ENCODE assay signal across 8 cellular contexts in the genomic region with DNA sequence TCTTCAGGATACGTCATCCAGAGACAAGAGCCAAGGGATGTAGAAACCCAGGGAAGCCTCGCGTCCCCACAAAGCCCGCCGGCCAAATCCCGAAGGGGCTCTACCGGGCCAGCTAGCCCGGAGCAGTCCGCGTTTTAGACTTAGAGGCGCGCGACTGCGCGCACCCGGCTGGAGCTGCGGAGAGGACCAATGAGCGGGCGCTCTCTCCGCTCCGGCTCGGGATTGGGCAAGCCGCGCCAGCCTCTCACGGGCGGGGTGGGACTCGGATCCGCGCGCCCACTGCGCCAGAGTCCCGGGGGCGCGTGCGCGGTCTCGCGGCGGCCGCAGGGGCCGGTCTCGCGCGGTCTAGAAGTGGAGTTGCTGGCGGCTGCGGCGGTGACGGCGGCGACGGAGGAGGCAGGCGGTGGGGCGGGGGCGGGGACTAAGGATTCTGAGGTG. TPM values are rescaled to one million over a fixed set of nuclear protein-coding genes. Genes with fewer than 3 reads are reported as not detected.
A peak's percentile ranks its signal among the peaks of the same experiment; 100 is the strongest.
DNase-seq lines count a peak whose midpoint lies in the region; ATAC-seq, FAIRE-seq and TF ChIP-seq lines count a peak whose summit lies in the region.

No MANE protein-coding gene starts in this region.

- H3K27ac ChIP-seq in pancreas (peak overlapping the region; percentile 92 to 98 (median 97)), tibial artery (peak overlapping the region; percentile 98 to 99)

- intact Hi-C loops in Right ventricle myocardium superior (cut with DNase I) (no loop called here), pancreas (cut with DNase I) (no loop called here), tibial artery (cut with DNase I; ENCODE audit: low total_unique reads) (loop anchor here (10.0 kb wide), 1 partner anchor 736 kb away; a partner anchor contains a TSS)

- POLR2A ChIA-PET in activated naive CD8-positive, alpha-beta T cell treated with anti-CD3 and anti-CD28 coated beads, Interleukin-2, amount 10 ng/mL, durations not matched to agents 7 days and 5 days (lab: Charles Lee): interaction anchor here (0.7 kb wide), 1 partner anchor 1853 kb away, joined by 3 read pairs; no protein-coding TSS in a partner anchor

- peak overlapping the region; percentile 90 for H3K4me3 Mint-ChIP-seq in activated naive CD8-positive, alpha-beta T cell treated with anti-CD3 and anti-CD28 coated beads, Interleukin-2, amount 10 ng/mL, durations not matched to agents 7 days and 5 days

- peaks cover 29% of the 10 kb centered on the region for H3K27me3 Mint-ChIP-seq in activated naive CD8-positive, alpha-beta T cell treated with anti-CD3 and anti-CD28 coated beads, Interleukin-2, amount 10 ng/mL, durations not matched to agents 7 days and 5 days

- H3K36me3 Mint-ChIP-seq in activated naive CD8-positive, alpha-beta T cell treated with anti-CD3 and anti-CD28 coated beads, Interleukin-2, amount 10 ng/mL, durations not matched to agents 7 days and 5 days: peaks cover 2% of the 10 kb centered on the region

- DNase-seq in GM10266 (ENCODE audit: extremely low spot score) (peak; percentile 95), NCI-H1092 (lab: John Stamatoyannopoulos, UW) (peak; percentile 98), SKM-1 (lab: John Stamatoyannopoulos, UW; ENCODE audit: unreplicated experiment) (peak; percentile 54), Right ventricle myocardium superior (peak; percentile 98), pancreas (peak; percentile 95 to 98 (median 96)), tibial artery (peak; percentile 96 to 98)
- peak; percentile 96 for DNase-seq in activated naive CD8-positive, alpha-beta T cell treated with anti-CD3 and anti-CD28 coated beads, Interleukin-2, amount 10 ng/mL, durations not matched to agents 7 days and 5 days

- H3K36me3 ChIP-seq in pancreas (no peaks in the 10 kb centered on the region), tibial artery (no peaks in the 10 kb centered on the region)

- TF ChIP-seq CTCF in GM10266 (IDR thresholded peaks at IDR 0.05; ENCODE audit: control insufficient read depth, insufficient read depth, low read depth, missing control alignments) (no peak), pancreas (IDR thresholded peaks at IDR 0.05) (no peak), tibial artery (IDR thresholded peaks at IDR 0.05) (no peak)

- no peak for FAIRE-seq in pancreas (lab: Jason Lieb, UNC)

- peaks cover 5 to 7% (median 7%) of the 10 kb centered on the region in 3 donors for H3K4me1 ChIP-seq in pancreas
- H3K4me1 ChIP-seq in tibial artery: peaks cover 0 to 42% (median 8%) of the 10 kb centered on the region in 4 donors

- H3K4me1 Mint-ChIP-seq in activated naive CD8-positive, alpha-beta T cell treated with anti-CD3 and anti-CD28 coated beads, Interleukin-2, amount 10 ng/mL, durations not matched to agents 7 days and 5 days: peaks cover 14% of the 10 kb centered on the region

- WGBS in pancreas, 2 donors: 0% methylated on average over 53 to 54 of the region's 54 CpGs

- peak overlapping the region; percentile 83 for H3K27ac Mint-ChIP-seq in activated naive CD8-positive, alpha-beta T cell treated with anti-CD3 and anti-CD28 coated beads, Interleukin-2, amount 10 ng/mL, durations not matched to agents 7 days and 5 days

- H3K9me3 Mint-ChIP-seq in activated naive CD8-positive, alpha-beta T cell treated with anti-CD3 and anti-CD28 coated beads, Interleukin-2, amount 10 ng/mL, durations not matched to agents 7 days and 5 days: no peaks in the 10 kb centered on the region

- H3K9me3 ChIP-seq in pancreas (no peaks in the 10 kb centered on the region), tibial artery (no peaks in the 10 kb centered on the region)

- ATAC-seq in HG02610 (IDR thresholded peaks at IDR 0.05; ENCODE audit: unreplicated experiment): peak; percentile 93
- peak; percentile 96 for ATAC-seq in activated naive CD8-positive, alpha-beta T cell treated with anti-CD3 and anti-CD28 coated beads, Interleukin-2, amount 10 ng/mL, durations not matched to agents 7 days and 5 days (ENCODE audit: low read depth)
- peak; percentile 97 for ATAC-seq in Right ventricle myocardium superior (ENCODE audit: poor library complexity)
- peak; percentile 93 to 97 (median 94) for ATAC-seq in pancreas

- H3K27me3 ChIP-seq in pancreas (no peaks in the 10 kb centered on the region), tibial artery (no peaks in the 10 kb centered on the region)

- H3K4me3 ChIP-seq in pancreas: peak overlapping the region; percentile 55 to 86 (median 76)
- peak overlapping the region; percentile 90 to 92 for H3K4me3 ChIP-seq in tibial artery

RNA-seq across cellular contexts. Expression of a gene that starts 0.2 kb away (rescaled TPM):
- 10 to 100 TPM in 1 of 2 experiments, 1 to 10 TPM in 1; 9.5 to 10.2 TPM for total RNA-seq in activated naive CD8-positive, alpha-beta T cell treated with anti-CD3 and anti-CD28 coated beads, Interleukin-2, amount 10 ng/mL, durations not matched to agents 7 days and 5 days
- 14.3 TPM for total RNA-seq in Right ventricle myocardium superior
- 10 to 100 TPM in 1 of 6 donors, 1 to 10 TPM in 5; 6.8 to 17.1 (median 9.0) TPM for total RNA-seq in pancreas
- polyA plus RNA-seq in pancreas: 1 to 10 TPM; 3.5 to 4.9 TPM

RNA-seq across cellular contexts. Expression of a gene that starts 51.8 kb away (rescaled TPM):
- total RNA-seq in activated naive CD8-positive, alpha-beta T cell treated with anti-CD3 and anti-CD28 coated beads, Interleukin-2, amount 10 ng/mL, durations not matched to agents 7 days and 5 days: not detected
- total RNA-seq in Right ventricle myocardium superior: 0.11 TPM
- total RNA-seq in pancreas: under 1 TPM in 1 of 6 donors, not detected in 5; 0.22 TPM
- under 1 TPM; 0.11 to 0.12 TPM for polyA plus RNA-seq in pancreas

Comparison
In these comparisons a context has a peak if more than half of its experiments do, and no peak if none do; other contexts are left out.
1. Peak in every context shown above with its lines: DNase-seq, ATAC-seq, H3K4me3 ChIP-seq and H3K27ac ChIP-seq.